8 cellular contexts compared by ENCODE assay signal in genomic region chr12:28872654-28873268, GRCh38.
DNase-seq lines count a peak whose midpoint lies in the region; ATAC-seq and TF ChIP-seq lines count a peak whose summit lies in the region.

No MANE protein-coding gene starts in this region.

- no peaks in the 10 kb centered on the region for H3K9me3 ChIP-seq in ascending aorta

- DNase-seq in activated CD8-positive, alpha-beta memory T cell treated with anti-CD3 and anti-CD28 coated beads, Interleukin-2, amount 50 U/mL, for 48 hours = peak; percentile 49
- no peak for DNase-seq in activated CD8-positive, alpha-beta memory T cell treated with anti-CD3 and anti-CD28 coated beads, Interleukin-2, amount 50 U/mL, for 4 hours
- DNase-seq in NCI-H226 (peak; percentile 57), ascending aorta (ENCODE audit: low spot score in 2 of 2) (no peak), iPS DF 4.7 (ENCODE audit: extremely low read depth, low spot score) (peak; percentile 72), T-helper 9 cell (no peak)
- DNase-seq in stimulated activated effector memory CD8-positive, alpha-beta T cell treated with anti-CD3 and anti-CD28 coated beads, Interleukin-12 subunit alpha, Interleukin-12 subunit beta, amount 100 ng/mL, for 72 hours (ENCODE audit: low spot score in 2 of 2) = peak; percentile 5 to 55

- H3K27ac Mint-ChIP-seq in stimulated activated effector memory CD8-positive, alpha-beta T cell treated with anti-CD3 and anti-CD28 coated beads, Interleukin-12 subunit alpha, Interleukin-12 subunit beta, amount 100 ng/mL, for 72 hours = no peak overlapping the region

- H3K4me1 ChIP-seq in ascending aorta = no peaks in the 10 kb centered on the region

- intact Hi-C loops in ascending aorta (cut with DNase I) = no loop called here

- no peak overlapping the region for H3K4me3 ChIP-seq in ascending aorta

- H3K4me3 Mint-ChIP-seq in stimulated activated effector memory CD8-positive, alpha-beta T cell treated with anti-CD3 and anti-CD28 coated beads, Interleukin-12 subunit alpha, Interleukin-12 subunit beta, amount 100 ng/mL, for 72 hours = no peak overlapping the region

- peak; percentile 56 for ATAC-seq in HG02973 (IDR thresholded peaks at IDR 0.05; ENCODE audit: unreplicated experiment)
- ATAC-seq in stimulated activated effector memory CD8-positive, alpha-beta T cell treated with anti-CD3 and anti-CD28 coated beads, Interleukin-12 subunit alpha, Interleukin-12 subunit beta, amount 100 ng/mL, for 72 hours = peak; percentile 34

- no peaks in the 10 kb centered on the region for H3K9me3 Mint-ChIP-seq in stimulated activated effector memory CD8-positive, alpha-beta T cell treated with anti-CD3 and anti-CD28 coated beads, Interleukin-12 subunit alpha, Interleukin-12 subunit beta, amount 100 ng/mL, for 72 hours

- no peaks in the 10 kb centered on the region for H3K27me3 ChIP-seq in ascending aorta

- H3K36me3 Mint-ChIP-seq in stimulated activated effector memory CD8-positive, alpha-beta T cell treated with anti-CD3 and anti-CD28 coated beads, Interleukin-12 subunit alpha, Interleukin-12 subunit beta, amount 100 ng/mL, for 72 hours = no peaks in the 10 kb centered on the region

- H3K4me1 Mint-ChIP-seq in stimulated activated effector memory CD8-positive, alpha-beta T cell treated with anti-CD3 and anti-CD28 coated beads, Interleukin-12 subunit alpha, Interleukin-12 subunit beta, amount 100 ng/mL, for 72 hours = no peaks in the 10 kb centered on the region

- no peaks in the 10 kb centered on the region for H3K36me3 ChIP-seq in ascending aorta

- H3K27ac ChIP-seq in ascending aorta = no peak overlapping the region

- peak; percentile 18 to 41 (median 24) for TF ChIP-seq CTCF in ascending aorta (IDR thresholded peaks at IDR 0.05)

Comparison
In these comparisons a context has a peak if more than half of its experiments do, and no peak if none do; other contexts are left out.
1. DNase-seq: peak in activated CD8-positive, alpha-beta memory T cell treated with anti-CD3 and anti-CD28 coated beads, Interleukin-2, amount 50 U/mL, for 48 hours (single experiment), NCI-H226 (single experiment), iPS DF 4.7 (single experiment) and stimulated activated effector memory CD8-positive, alpha-beta T cell treated with anti-CD3 and anti-CD28 coated beads, Interleukin-12 subunit alpha, Interleukin-12 subunit beta, amount 100 ng/mL, for 72 hours (2 of 2); none in activated CD8-positive, alpha-beta memory T cell treated with anti-CD3 and anti-CD28 coated beads, Interleukin-2, amount 50 U/mL, for 4 hours (single experiment), ascending aorta (0 of 2) and T-helper 9 cell (single experiment).